Comparison of ENCODE assay signal across 2 cellular contexts in the genomic region with DNA sequence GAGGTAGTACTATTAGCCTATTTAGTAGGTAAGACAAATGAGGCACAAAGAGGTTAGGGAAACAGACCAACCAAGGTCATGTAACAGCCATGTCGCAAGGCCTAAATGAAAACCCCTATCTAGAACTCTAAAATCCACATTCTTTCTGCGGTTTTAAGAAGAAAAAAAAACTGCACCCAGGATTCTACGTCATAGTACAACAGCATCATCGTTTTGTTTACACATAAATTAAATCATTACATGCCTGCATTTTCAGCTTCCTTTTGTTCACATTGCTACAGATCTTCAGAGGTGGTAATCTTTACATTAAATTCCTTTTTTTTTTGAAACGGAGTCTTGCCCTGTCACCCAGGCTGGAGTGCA.
TF ChIP-seq lines count a peak whose summit lies in the region.

No MANE protein-coding gene starts in this region.

TF ChIP-seq in IMR-90, 13 proteins besides CTCF, POLR2A, EP300 and RAD21:
- TF ChIP-seq MAFK (IDR thresholded peaks at IDR 0.05; ENCODE audit: low read depth, low read length) (no peak), CEBPB (IDR thresholded peaks at IDR 0.05; ENCODE audit: low read depth, low read length) (peak; percentile 21; the same call in 1 of the 2 replicates)

TF ChIP-seq in GM12878, 131 proteins besides CTCF, POLR2A, EP300 and RAD21:
- no peak for TF ChIP-seq ZNF274 (IDR thresholded peaks at IDR 0.05; ENCODE audit: insufficient read depth, insufficient read length)
- TF ChIP-seq, protein P1, sequence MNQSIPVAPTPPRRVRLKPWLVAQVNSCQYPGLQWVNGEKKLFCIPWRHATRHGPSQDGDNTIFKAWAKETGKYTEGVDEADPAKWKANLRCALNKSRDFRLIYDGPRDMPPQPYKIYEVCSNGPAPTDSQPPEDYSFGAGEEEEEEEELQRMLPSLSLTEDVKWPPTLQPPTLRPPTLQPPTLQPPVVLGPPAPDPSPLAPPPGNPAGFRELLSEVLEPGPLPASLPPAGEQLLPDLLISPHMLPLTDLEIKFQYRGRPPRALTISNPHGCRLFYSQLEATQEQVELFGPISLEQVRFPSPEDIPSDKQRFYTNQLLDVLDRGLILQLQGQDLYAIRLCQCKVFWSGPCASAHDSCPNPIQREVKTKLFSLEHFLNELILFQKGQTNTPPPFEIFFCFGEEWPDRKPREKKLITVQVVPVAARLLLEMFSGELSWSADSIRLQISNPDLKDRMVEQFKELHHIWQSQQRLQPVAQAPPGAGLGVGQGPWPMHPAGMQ (IDR thresholded peaks at IDR 0.05; ENCODE audit: borderline replicate concordance) = no peak
- TF ChIP-seq, protein P2, sequence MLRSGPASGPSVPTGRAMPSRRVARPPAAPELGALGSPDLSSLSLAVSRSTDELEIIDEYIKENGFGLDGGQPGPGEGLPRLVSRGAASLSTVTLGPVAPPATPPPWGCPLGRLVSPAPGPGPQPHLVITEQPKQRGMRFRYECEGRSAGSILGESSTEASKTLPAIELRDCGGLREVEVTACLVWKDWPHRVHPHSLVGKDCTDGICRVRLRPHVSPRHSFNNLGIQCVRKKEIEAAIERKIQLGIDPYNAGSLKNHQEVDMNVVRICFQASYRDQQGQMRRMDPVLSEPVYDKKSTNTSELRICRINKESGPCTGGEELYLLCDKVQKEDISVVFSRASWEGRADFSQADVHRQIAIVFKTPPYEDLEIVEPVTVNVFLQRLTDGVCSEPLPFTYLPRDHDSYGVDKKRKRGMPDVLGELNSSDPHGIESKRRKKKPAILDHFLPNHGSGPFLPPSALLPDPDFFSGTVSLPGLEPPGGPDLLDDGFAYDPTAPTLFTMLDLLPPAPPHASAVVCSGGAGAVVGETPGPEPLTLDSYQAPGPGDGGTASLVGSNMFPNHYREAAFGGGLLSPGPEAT (IDR thresholded peaks at IDR 0.05; ENCODE audit: low read depth) = no peak
- TF ChIP-seq, protein P3, sequence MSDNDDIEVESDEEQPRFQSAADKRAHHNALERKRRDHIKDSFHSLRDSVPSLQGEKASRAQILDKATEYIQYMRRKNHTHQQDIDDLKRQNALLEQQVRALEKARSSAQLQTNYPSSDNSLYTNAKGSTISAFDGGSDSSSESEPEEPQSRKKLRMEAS (IDR thresholded peaks at IDR 0.05; ENCODE audit: low read depth, low read length) = no peak
- TF ChIP-seq FOXK2 (IDR thresholded peaks at IDR 0.05) = no peak
- TF ChIP-seq RAD51 (IDR thresholded peaks at IDR 0.05) = no peak
- TF ChIP-seq, protein P4, sequence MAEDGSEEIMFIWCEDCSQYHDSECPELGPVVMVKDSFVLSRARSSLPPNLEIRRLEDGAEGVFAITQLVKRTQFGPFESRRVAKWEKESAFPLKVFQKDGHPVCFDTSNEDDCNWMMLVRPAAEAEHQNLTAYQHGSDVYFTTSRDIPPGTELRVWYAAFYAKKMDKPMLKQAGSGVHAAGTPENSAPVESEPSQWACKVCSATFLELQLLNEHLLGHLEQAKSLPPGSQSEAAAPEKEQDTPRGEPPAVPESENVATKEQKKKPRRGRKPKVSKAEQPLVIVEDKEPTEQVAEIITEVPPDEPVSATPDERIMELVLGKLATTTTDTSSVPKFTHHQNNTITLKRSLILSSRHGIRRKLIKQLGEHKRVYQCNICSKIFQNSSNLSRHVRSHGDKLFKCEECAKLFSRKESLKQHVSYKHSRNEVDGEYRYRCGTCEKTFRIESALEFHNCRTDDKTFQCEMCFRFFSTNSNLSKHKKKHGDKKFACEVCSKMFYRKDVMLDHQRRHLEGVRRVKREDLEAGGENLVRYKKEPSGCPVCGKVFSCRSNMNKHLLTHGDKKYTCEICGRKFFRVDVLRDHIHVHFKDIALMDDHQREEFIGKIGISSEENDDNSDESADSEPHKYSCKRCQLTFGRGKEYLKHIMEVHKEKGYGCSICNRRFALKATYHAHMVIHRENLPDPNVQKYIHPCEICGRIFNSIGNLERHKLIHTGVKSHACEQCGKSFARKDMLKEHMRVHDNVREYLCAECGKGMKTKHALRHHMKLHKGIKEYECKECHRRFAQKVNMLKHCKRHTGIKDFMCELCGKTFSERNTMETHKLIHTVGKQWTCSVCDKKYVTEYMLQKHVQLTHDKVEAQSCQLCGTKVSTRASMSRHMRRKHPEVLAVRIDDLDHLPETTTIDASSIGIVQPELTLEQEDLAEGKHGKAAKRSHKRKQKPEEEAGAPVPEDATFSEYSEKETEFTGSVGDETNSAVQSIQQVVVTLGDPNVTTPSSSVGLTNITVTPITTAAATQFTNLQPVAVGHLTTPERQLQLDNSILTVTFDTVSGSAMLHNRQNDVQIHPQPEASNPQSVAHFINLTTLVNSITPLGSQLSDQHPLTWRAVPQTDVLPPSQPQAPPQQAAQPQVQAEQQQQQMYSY (CRISPR knock-in tag; IDR thresholded peaks at IDR 0.05) = no peak
- no peak for TF ChIP-seq KDM1A (IDR thresholded peaks at IDR 0.05; ENCODE audit: borderline replicate concordance)
- no peak for TF ChIP-seq MYC (IDR thresholded peaks at IDR 0.05; ENCODE audit: insufficient read depth, insufficient read length, insufficient replicate concordance, low read length, severe bottlenecking)
- TF ChIP-seq NR2F1 (conservative IDR thresholded peaks at IDR 0.05) = no peak
- no peak for TF ChIP-seq EED (IDR thresholded peaks at IDR 0.05; ENCODE audit: low read depth)
- no peak for TF ChIP-seq PML (IDR thresholded peaks at IDR 0.05; ENCODE audit: low read length)
- TF ChIP-seq PAX8 (IDR thresholded peaks at IDR 0.05) = no peak
- no peak for TF ChIP-seq CHD4 (IDR thresholded peaks at IDR 0.05)
- TF ChIP-seq, protein P5, sequence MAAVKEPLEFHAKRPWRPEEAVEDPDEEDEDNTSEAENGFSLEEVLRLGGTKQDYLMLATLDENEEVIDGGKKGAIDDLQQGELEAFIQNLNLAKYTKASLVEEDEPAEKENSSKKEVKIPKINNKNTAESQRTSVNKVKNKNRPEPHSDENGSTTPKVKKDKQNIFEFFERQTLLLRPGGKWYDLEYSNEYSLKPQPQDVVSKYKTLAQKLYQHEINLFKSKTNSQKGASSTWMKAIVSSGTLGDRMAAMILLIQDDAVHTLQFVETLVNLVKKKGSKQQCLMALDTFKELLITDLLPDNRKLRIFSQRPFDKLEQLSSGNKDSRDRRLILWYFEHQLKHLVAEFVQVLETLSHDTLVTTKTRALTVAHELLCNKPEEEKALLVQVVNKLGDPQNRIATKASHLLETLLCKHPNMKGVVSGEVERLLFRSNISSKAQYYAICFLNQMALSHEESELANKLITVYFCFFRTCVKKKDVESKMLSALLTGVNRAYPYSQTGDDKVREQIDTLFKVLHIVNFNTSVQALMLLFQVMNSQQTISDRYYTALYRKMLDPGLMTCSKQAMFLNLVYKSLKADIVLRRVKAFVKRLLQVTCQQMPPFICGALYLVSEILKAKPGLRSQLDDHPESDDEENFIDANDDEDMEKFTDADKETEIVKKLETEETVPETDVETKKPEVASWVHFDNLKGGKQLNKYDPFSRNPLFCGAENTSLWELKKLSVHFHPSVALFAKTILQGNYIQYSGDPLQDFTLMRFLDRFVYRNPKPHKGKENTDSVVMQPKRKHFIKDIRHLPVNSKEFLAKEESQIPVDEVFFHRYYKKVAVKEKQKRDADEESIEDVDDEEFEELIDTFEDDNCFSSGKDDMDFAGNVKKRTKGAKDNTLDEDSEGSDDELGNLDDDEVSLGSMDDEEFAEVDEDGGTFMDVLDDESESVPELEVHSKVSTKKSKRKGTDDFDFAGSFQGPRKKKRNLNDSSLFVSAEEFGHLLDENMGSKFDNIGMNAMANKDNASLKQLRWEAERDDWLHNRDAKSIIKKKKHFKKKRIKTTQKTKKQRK (IDR thresholded peaks at IDR 0.05; ENCODE audit: low read depth, low read length) = no peak
- no peak for TF ChIP-seq ZNF24 (IDR thresholded peaks at IDR 0.05)
- TF ChIP-seq SREBF1 (IDR thresholded peaks at IDR 0.05; ENCODE audit: low read length) = no peak
- TF ChIP-seq, protein P6, sequence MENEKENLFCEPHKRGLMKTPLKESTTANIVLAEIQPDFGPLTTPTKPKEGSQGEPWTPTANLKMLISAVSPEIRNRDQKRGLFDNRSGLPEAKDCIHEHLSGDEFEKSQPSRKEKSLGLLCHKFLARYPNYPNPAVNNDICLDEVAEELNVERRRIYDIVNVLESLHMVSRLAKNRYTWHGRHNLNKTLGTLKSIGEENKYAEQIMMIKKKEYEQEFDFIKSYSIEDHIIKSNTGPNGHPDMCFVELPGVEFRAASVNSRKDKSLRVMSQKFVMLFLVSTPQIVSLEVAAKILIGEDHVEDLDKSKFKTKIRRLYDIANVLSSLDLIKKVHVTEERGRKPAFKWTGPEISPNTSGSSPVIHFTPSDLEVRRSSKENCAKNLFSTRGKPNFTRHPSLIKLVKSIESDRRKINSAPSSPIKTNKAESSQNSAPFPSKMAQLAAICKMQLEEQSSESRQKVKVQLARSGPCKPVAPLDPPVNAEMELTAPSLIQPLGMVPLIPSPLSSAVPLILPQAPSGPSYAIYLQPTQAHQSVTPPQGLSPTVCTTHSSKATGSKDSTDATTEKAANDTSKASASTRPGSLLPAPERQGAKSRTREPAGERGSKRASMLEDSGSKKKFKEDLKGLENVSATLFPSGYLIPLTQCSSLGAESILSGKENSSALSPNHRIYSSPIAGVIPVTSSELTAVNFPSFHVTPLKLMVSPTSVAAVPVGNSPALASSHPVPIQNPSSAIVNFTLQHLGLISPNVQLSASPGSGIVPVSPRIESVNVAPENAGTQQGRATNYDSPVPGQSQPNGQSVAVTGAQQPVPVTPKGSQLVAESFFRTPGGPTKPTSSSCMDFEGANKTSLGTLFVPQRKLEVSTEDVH (IDR thresholded peaks at IDR 0.05; ENCODE audit: low read depth, partially characterized antibody) = no peak
- no peak for TF ChIP-seq ZSCAN29 (IDR thresholded peaks at IDR 0.05)
